In the genomic region with DNA sequence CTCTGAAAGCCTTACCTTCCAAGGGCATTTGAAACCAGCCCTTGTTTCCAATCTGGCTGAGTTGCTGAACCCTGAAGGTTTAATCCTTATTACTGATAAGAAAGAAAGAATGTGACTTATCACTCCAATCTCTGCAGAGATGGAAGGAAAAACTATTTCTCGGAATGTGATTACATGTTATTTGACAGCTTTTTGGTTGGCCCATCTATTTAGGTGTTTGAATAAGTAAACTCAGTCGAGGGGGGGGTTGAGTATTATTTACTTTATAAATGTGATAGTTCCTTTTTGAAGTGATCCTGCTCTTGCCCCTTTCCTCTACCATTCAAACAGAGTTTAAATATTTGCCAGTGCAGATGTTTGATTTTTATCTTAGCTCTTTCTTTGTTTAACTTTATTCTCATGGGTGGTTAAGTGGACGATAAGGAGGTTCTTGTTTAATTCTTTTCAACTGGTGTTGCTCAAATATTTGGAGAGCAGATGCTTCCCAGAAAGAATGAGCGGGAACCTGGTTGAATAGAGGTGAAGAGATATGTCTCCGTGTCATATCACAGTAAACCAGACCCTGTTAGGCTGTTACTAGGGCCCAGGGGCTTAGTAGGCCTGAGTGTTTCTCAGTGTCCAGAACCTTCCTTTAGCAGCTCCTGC, we compare ENCODE assay signal across 20 cellular contexts.
DNase-seq lines count a peak whose midpoint lies in the region; ATAC-seq and TF ChIP-seq lines count a peak whose summit lies in the region.
"Had no signal": no experiment of that assay in that cellular context is flagged by ENCODE, and none has a peak within 500 bp of the region (broad histone marks: within the 10 kb centered on the region; RNA-seq: fewer than 3 reads in every experiment).

No MANE protein-coding gene starts in this region.

- H3K9me3 ChIP-seq in hepatocyte (ENCODE audit: low read depth): no peaks in the 10 kb centered on the region
- H3K9me3 ChIP-seq: ovary, suprapubic skin had no signal

- no peak for TF ChIP-seq CTCF in GM23338 (conservative IDR thresholded peaks at IDR 0.05; ENCODE audit: low read depth in 2 of 2)
- no peak for TF ChIP-seq CTCF in hepatocyte (IDR thresholded peaks at IDR 0.05; ENCODE audit: poor library complexity)
- no peak for TF ChIP-seq CTCF in progenitor cell of endocrine pancreas (IDR thresholded peaks at IDR 0.05; ENCODE audit: unreplicated experiment)

- H3K36me3 Mint-ChIP-seq in GM23338 (ENCODE audit: low read depth): peaks cover 8% of the 10 kb centered on the region; the same call in 2 of the 3 replicates
- H3K36me3 Mint-ChIP-seq in progenitor cell of endocrine pancreas (ENCODE audit: insufficient read depth): peaks cover 11% of the 10 kb centered on the region

- no peaks in the 10 kb centered on the region for H3F3A ChIP-seq in GM23338 (replicated peaks; ENCODE audit: low read depth)

- H3K27ac Mint-ChIP-seq in GM23338 (no peak overlapping the region), progenitor cell of endocrine pancreas (peak overlapping the region; percentile 82)
- H3K27ac Mint-ChIP-seq: B cell had no signal

- H2AFZ ChIP-seq in GM23338 (no peak overlapping the region), hepatocyte (no peak overlapping the region)

- H3K4me3 ChIP-seq in GM23338 (no peak overlapping the region), hepatocyte (no peak overlapping the region)
- H3K4me3 ChIP-seq: coronary artery, ovary, suprapubic skin had no signal

- H4K20me1 ChIP-seq in GM23338 (replicated peaks; ENCODE audit: insufficient read depth) (peaks cover 7% of the 10 kb centered on the region), hepatocyte (ENCODE audit: insufficient read depth, poor library complexity, severe bottlenecking) (peaks cover 8% of the 10 kb centered on the region)

- peaks cover 52% of the 10 kb centered on the region for H3K4me1 Mint-ChIP-seq in GM23338
- peaks cover 60% of the 10 kb centered on the region for H3K4me1 Mint-ChIP-seq in progenitor cell of endocrine pancreas (ENCODE audit: low read depth)
- H3K4me1 Mint-ChIP-seq: B cell had no signal

- H3K27me3 ChIP-seq in GM23338 (ENCODE audit: insufficient read depth) (no peaks in the 10 kb centered on the region), hepatocyte (no peaks in the 10 kb centered on the region)
- H3K27me3 ChIP-seq: ovary, suprapubic skin had no signal

- peak; percentile 35 for ATAC-seq in GM23338
- no peak for ATAC-seq in GM21737 (IDR thresholded peaks at IDR 0.05; ENCODE audit: unreplicated experiment)
- ATAC-seq: left colon had no signal

- no peaks in the 10 kb centered on the region for H3K9me2 ChIP-seq in GM23338 (ENCODE audit: insufficient read depth)
- H3K9me2 ChIP-seq in hepatocyte (replicated peaks; ENCODE audit: insufficient read depth): no peaks in the 10 kb centered on the region

- H3K27ac ChIP-seq in GM23338 (ENCODE audit: low read depth) (0 out of 2 replicates have a peak overlapping the region, but pooled peaks have one; percentile 1), hepatocyte (peak overlapping the region; percentile 36)
- H3K27ac ChIP-seq: coronary artery, suprapubic skin had no signal

- no peaks in the 10 kb centered on the region for H3K36me3 ChIP-seq in GM23338 (ENCODE audit: insufficient read depth)
- no peaks in the 10 kb centered on the region for H3K36me3 ChIP-seq in hepatocyte (replicated peaks; ENCODE audit: insufficient read depth, low read depth)
- H3K36me3 ChIP-seq: ovary, suprapubic skin had no signal

- H3K4me2 ChIP-seq in GM23338: peak overlapping the region; percentile 29; the same call in 1 of the 2 replicates
- peak overlapping the region; percentile 18 for H3K4me2 ChIP-seq in hepatocyte

- no peak overlapping the region for H3K4me3 Mint-ChIP-seq in GM23338
- H3K4me3 Mint-ChIP-seq in progenitor cell of endocrine pancreas (ENCODE audit: low read depth): no peak overlapping the region
- H3K4me3 Mint-ChIP-seq: B cell had no signal

- WGBS in hepatocyte (ENCODE audit: low lambda C conversion rate, missing lambda C conversion rate): 27% methylated on average over 5 of the region's 5 CpGs

- peaks cover 6% of the 10 kb centered on the region for H3K27me3 Mint-ChIP-seq in GM23338 (ENCODE audit: insufficient read depth, low read depth, poor library complexity)
- peaks cover 9% of the 10 kb centered on the region for H3K27me3 Mint-ChIP-seq in progenitor cell of endocrine pancreas

- H3K4me1 ChIP-seq in GM23338 (ENCODE audit: insufficient read depth) (peaks cover 40% of the 10 kb centered on the region), hepatocyte (ENCODE audit: insufficient read depth) (peaks cover 38% of the 10 kb centered on the region)

- DNase-seq in GM23338 (ENCODE audit: low spot score) (no peak), NCI-H2029 (lab: John Stamatoyannopoulos, UW) (peak; percentile 24), hepatocyte (ENCODE audit: low spot score) (no peak), progenitor cell of endocrine pancreas (ENCODE audit: low spot score, unreplicated experiment) (no peak), NCI-H526 (lab: John Stamatoyannopoulos, UW) (no peak)
- DNase-seq in activated naive CD4-positive, alpha-beta T cell treated with Interleukin-2 at 50 U/mL for 16 hours: no peak
- DNase-seq: activated naive CD4-positive, alpha-beta T cell; foreskin melanocyte; H7; left colon; NCI-H1694; NCI-H524 treated with DMSO at 0.1 percent for 48 hours; ovary; small intestine; stimulated activated CD4-positive, alpha-beta T cell treated with anti-CD3 and anti-CD28 coated beads, Interleukin-4, amount 100 ng/mL, for 4 hours; stimulated activated CD8-positive, alpha-beta memory T cell treated with anti-CD3 and anti-CD28 coated beads, Interleukin-4, amount 100 ng/mL, for 48 hours had no signal

- H3K79me2 ChIP-seq in GM23338 (replicated peaks; ENCODE audit: insufficient read depth) (peaks cover 94% of the 10 kb centered on the region), hepatocyte (peaks cover 69% of the 10 kb centered on the region)

- no peaks in the 10 kb centered on the region for H3K9me3 Mint-ChIP-seq in GM23338
- peaks cover 3% of the 10 kb centered on the region for H3K9me3 Mint-ChIP-seq in progenitor cell of endocrine pancreas (ENCODE audit: low read depth)

TF ChIP-seq in GM23338, 12 proteins besides CTCF, POLR2A, EP300 and RAD21 (continues in another document):
- TF ChIP-seq, protein P1, sequence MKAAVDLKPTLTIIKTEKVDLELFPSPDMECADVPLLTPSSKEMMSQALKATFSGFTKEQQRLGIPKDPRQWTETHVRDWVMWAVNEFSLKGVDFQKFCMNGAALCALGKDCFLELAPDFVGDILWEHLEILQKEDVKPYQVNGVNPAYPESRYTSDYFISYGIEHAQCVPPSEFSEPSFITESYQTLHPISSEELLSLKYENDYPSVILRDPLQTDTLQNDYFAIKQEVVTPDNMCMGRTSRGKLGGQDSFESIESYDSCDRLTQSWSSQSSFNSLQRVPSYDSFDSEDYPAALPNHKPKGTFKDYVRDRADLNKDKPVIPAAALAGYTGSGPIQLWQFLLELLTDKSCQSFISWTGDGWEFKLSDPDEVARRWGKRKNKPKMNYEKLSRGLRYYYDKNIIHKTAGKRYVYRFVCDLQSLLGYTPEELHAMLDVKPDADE (IDR thresholded peaks at IDR 0.05): no peak
- TF ChIP-seq NANOG (IDR thresholded peaks at IDR 0.05; ENCODE audit: borderline replicate concordance): no peak
- no peak for TF ChIP-seq ZNF331 (CRISPR knock-in tag; IDR thresholded peaks at IDR 0.05; ENCODE audit: low read depth)
- TF ChIP-seq POLR2AphosphoS5 (IDR thresholded peaks at IDR 0.05; ENCODE audit: low read depth): no peak
- no peak for TF ChIP-seq JUNB (IDR thresholded peaks at IDR 0.05; ENCODE audit: unreplicated experiment)
- no peak for TF ChIP-seq STAT1 (IDR thresholded peaks at IDR 0.05; ENCODE audit: unreplicated experiment)
- no peak for TF ChIP-seq ZNF114 (CRISPR knock-in tag; IDR thresholded peaks at IDR 0.05)
- TF ChIP-seq EZH2phosphoT487 (IDR thresholded peaks at IDR 0.05; ENCODE audit: unreplicated experiment): no peak
- TF ChIP-seq, protein P2, sequence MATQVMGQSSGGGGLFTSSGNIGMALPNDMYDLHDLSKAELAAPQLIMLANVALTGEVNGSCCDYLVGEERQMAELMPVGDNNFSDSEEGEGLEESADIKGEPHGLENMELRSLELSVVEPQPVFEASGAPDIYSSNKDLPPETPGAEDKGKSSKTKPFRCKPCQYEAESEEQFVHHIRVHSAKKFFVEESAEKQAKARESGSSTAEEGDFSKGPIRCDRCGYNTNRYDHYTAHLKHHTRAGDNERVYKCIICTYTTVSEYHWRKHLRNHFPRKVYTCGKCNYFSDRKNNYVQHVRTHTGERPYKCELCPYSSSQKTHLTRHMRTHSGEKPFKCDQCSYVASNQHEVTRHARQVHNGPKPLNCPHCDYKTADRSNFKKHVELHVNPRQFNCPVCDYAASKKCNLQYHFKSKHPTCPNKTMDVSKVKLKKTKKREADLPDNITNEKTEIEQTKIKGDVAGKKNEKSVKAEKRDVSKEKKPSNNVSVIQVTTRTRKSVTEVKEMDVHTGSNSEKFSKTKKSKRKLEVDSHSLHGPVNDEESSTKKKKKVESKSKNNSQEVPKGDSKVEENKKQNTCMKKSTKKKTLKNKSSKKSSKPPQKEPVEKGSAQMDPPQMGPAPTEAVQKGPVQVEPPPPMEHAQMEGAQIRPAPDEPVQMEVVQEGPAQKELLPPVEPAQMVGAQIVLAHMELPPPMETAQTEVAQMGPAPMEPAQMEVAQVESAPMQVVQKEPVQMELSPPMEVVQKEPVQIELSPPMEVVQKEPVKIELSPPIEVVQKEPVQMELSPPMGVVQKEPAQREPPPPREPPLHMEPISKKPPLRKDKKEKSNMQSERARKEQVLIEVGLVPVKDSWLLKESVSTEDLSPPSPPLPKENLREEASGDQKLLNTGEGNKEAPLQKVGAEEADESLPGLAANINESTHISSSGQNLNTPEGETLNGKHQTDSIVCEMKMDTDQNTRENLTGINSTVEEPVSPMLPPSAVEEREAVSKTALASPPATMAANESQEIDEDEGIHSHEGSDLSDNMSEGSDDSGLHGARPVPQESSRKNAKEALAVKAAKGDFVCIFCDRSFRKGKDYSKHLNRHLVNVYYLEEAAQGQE (IDR thresholded peaks at IDR 0.05; ENCODE audit: unreplicated experiment): no peak
- no peak for TF ChIP-seq CREB1 (CRISPR knock-in tag; IDR thresholded peaks at IDR 0.05; ENCODE audit: low read depth)
- no peak for TF ChIP-seq EZH2 (IDR thresholded peaks at IDR 0.05; ENCODE audit: low read depth, unreplicated experiment)
